In genomic region chr22:17777717-17778044, GRCh38 we compare ENCODE assay signal across 10 cellular contexts. TPM values are rescaled to one million over a fixed set of nuclear protein-coding genes. Genes with fewer than 3 reads are reported as not detected.
DNase-seq lines count a peak whose midpoint lies in the region; ATAC-seq and TF ChIP-seq lines count a peak whose summit lies in the region.
"Had no signal": no experiment of that assay in that cellular context is flagged by ENCODE, and none has a peak within 500 bp of the region (broad histone marks: within the 10 kb centered on the region; RNA-seq: fewer than 3 reads in every experiment).

No MANE protein-coding gene starts in this region.

- no peaks in the 10 kb centered on the region for H3K9me3 Mint-ChIP-seq in activated naive CD8-positive, alpha-beta T cell (ENCODE audit: low read depth)

- H3K4me1 Mint-ChIP-seq in activated naive CD8-positive, alpha-beta T cell (ENCODE audit: low read depth) = peaks cover 77% of the 10 kb centered on the region

- peak overlapping the region; percentile 7 to 98 (median 60) for H3K27ac ChIP-seq in heart right ventricle
- H3K27ac ChIP-seq in mesenchymal stem cell (ENCODE audit: low read length, poor library complexity, severe bottlenecking) = no peak overlapping the region
- peak overlapping the region; percentile 55 to 72 (median 66) for H3K27ac ChIP-seq in transverse colon
- H3K27ac ChIP-seq in GM23248 = no peak overlapping the region

- H3K4me3 Mint-ChIP-seq in activated naive CD8-positive, alpha-beta T cell = peak overlapping the region; percentile 90

- H3F3A ChIP-seq in GM23248 (ENCODE audit: insufficient read depth) = no peaks in the 10 kb centered on the region

- H3K4me3 ChIP-seq in heart right ventricle = peak overlapping the region in 8 of 10 donors; percentile 6 to 63 (median 39)
- no peak overlapping the region for H3K4me3 ChIP-seq in mesenchymal stem cell (ENCODE audit: insufficient read depth in 1 of 2, low read depth in 1 of 2, low read length in 2 of 2)
- peak overlapping the region in 3 of 4 donors; percentile 17 to 37 (median 18) for H3K4me3 ChIP-seq in transverse colon
- H3K4me3 ChIP-seq in GM23248 = no peak overlapping the region
- H3K4me3 ChIP-seq: mucosa of descending colon had no signal

- peaks cover 3 to 71% (median 26%) of the 10 kb centered on the region in 9 donors for H3K4me1 ChIP-seq in heart right ventricle
- peaks cover 38% of the 10 kb centered on the region for H3K4me1 ChIP-seq in mesenchymal stem cell (ENCODE audit: control insufficient read depth, insufficient read depth, low read depth, low read length)
- H3K4me1 ChIP-seq in transverse colon = peaks cover 21 to 39% (median 22%) of the 10 kb centered on the region in 4 donors
- H3K4me1 ChIP-seq in GM23248 (ENCODE audit: insufficient read depth) = peaks cover 18% of the 10 kb centered on the region

- H3K79me2 ChIP-seq in GM23248 (ENCODE audit: insufficient read depth) = peaks cover 11% of the 10 kb centered on the region

- no peak overlapping the region for H4K91ac ChIP-seq in mesenchymal stem cell (ENCODE audit: low read length)

- no peaks in the 10 kb centered on the region for H3K9me2 ChIP-seq in GM23248 (ENCODE audit: insufficient read depth)

- no peak overlapping the region for H2AK5ac ChIP-seq in mesenchymal stem cell (ENCODE audit: low read length, severe bottlenecking)

- H3K4ac ChIP-seq in mesenchymal stem cell (ENCODE audit: low read depth in 1 of 2, low read length in 2 of 2) = no peak overlapping the region

- H3K79me1 ChIP-seq in mesenchymal stem cell (replicated peaks; ENCODE audit: low read length, poor library complexity, severe bottlenecking) = peaks cover 4% of the 10 kb centered on the region

- no peaks in the 10 kb centered on the region for H3K27me3 Mint-ChIP-seq in activated naive CD8-positive, alpha-beta T cell

- no peak overlapping the region for H3K4me2 ChIP-seq in mesenchymal stem cell (ENCODE audit: low read length, poor library complexity, severe bottlenecking)
- H3K4me2 ChIP-seq in GM23248 (ENCODE audit: unreplicated experiment) = no peak overlapping the region

- no peak for TF ChIP-seq EP300 in transverse colon (IDR thresholded peaks at IDR 0.05; ENCODE audit: low read depth)

- H3K27me3 ChIP-seq in heart right ventricle (no peaks in the 10 kb centered on the region), mesenchymal stem cell (ENCODE audit: control insufficient read depth in 1 of 2, insufficient read depth in 1 of 2, low read length in 2 of 2) (peaks cover 0 to 14% of the 10 kb centered on the region in 2 experiments), transverse colon (no peaks in the 10 kb centered on the region), GM23248 (replicated peaks; ENCODE audit: insufficient read depth) (no peaks in the 10 kb centered on the region)

- no peak overlapping the region for H2BK5ac ChIP-seq in mesenchymal stem cell (ENCODE audit: low read depth, low read length, poor library complexity, severe bottlenecking)

- 58 to 72% methylated on average over 6 of the region's 6 CpGs for WGBS in heart right ventricle, 2 donors
- WGBS in mesenchymal stem cell = 77% methylated on average over 4 of the region's 6 CpGs
- 55 to 80% methylated on average over 1 to 6 of the region's 6 CpGs for WGBS in transverse colon (ENCODE audit: low coverage in 1 of 2), 2 donors
- WGBS in GM23248 (ENCODE audit: low coverage in 1 of 2, low lambda C conversion rate in 2 of 2, missing lambda C conversion rate in 2 of 2), 2 experiments = 77 to 80% methylated on average over 6 of the region's 6 CpGs

- H2AFZ ChIP-seq in mesenchymal stem cell (ENCODE audit: low read depth, low read length) = no peak overlapping the region
- H2AFZ ChIP-seq in GM23248 = no peak overlapping the region

- H2BK15ac ChIP-seq in mesenchymal stem cell (ENCODE audit: low read depth, poor library complexity, severe bottlenecking) = no peak overlapping the region

- H3K27ac Mint-ChIP-seq in activated naive CD8-positive, alpha-beta T cell = peak overlapping the region; percentile 94

- no peak overlapping the region for H3K18ac ChIP-seq in mesenchymal stem cell (ENCODE audit: low read depth in 1 of 2, low read length in 2 of 2)

- intact Hi-C loops in heart right ventricle (cut with DNase I) = loop anchor here in 1 of 10 donors (5.0 to 10.0 kb wide), 2 partner anchors 35 to 143 kb away; partner anchors contain the start of gene BCL2L13
- intact Hi-C loops in left cardiac atrium (cut with DNase I) = no loop called here
- intact Hi-C loops in transverse colon (cut with DNase I; ENCODE audit: low total_unique reads) = no loop called here

- no peak overlapping the region for H4K8ac ChIP-seq in mesenchymal stem cell (ENCODE audit: low read length)

- no peaks in the 10 kb centered on the region for H4K20me1 ChIP-seq in GM23248 (ENCODE audit: insufficient read depth)

- ATAC-seq in heart right ventricle (peak in 1 of 8 donors; percentile 7), left cardiac atrium (no peak), GM21825 (IDR thresholded peaks at IDR 0.05; ENCODE audit: unreplicated experiment) (no peak)

- H3K9ac ChIP-seq in mesenchymal stem cell (ENCODE audit: low read length) = peak overlapping the region; percentile 20
- H3K9ac ChIP-seq in GM23248 = no peak overlapping the region

- no peaks in the 10 kb centered on the region for H3K36me3 ChIP-seq in heart right ventricle
- no peaks in the 10 kb centered on the region for H3K36me3 ChIP-seq in mesenchymal stem cell (ENCODE audit: control insufficient read depth in 1 of 2, insufficient read depth in 2 of 2, low read depth in 1 of 2, low read length in 2 of 2)
- H3K36me3 ChIP-seq in transverse colon = no peaks in the 10 kb centered on the region
- no peaks in the 10 kb centered on the region for H3K36me3 ChIP-seq in GM23248 (ENCODE audit: low read depth)

- H3K9me3 ChIP-seq in heart right ventricle (no peaks in the 10 kb centered on the region), mesenchymal stem cell (ENCODE audit: control insufficient read depth, low read length) (no peaks in the 10 kb centered on the region), transverse colon (no peaks in the 10 kb centered on the region), GM23248 (ENCODE audit: low read depth) (no peaks in the 10 kb centered on the region)
- H3K9me3 ChIP-seq: mucosa of descending colon had no signal

- H3K23ac ChIP-seq in mesenchymal stem cell (ENCODE audit: low read length in 2 of 2) = no peak overlapping the region

- H3K36me3 Mint-ChIP-seq in activated naive CD8-positive, alpha-beta T cell = peaks cover 2% of the 10 kb centered on the region

- TF ChIP-seq CTCF in heart right ventricle (IDR thresholded peaks at IDR 0.05) (no peak), transverse colon (IDR thresholded peaks at IDR 0.05) (no peak)

- H2BK120ac ChIP-seq in mesenchymal stem cell (ENCODE audit: low read depth, low read length) = no peak overlapping the region

- no peak overlapping the region for H3K14ac ChIP-seq in mesenchymal stem cell (ENCODE audit: low read length in 2 of 2)

- no peak overlapping the region for H2BK12ac ChIP-seq in mesenchymal stem cell (ENCODE audit: low read length in 2 of 2)

- in situ Hi-C loops in transverse colon (cut with MboI; ENCODE audit: low pct_ligation_motif_present in 1 of 4, low pct_unique_long_range_greater_than_20kb in 1 of 4, low sequenced_read_pairs in 3 of 4) (no loop called here), GM23248 (cut with MboI) (no loop called here)

- TF ChIP-seq POLR2A in transverse colon (IDR thresholded peaks at IDR 0.05) = no peak

- DNase-seq in heart right ventricle (no peak), left cardiac atrium (no peak), mesenchymal stem cell (no peak), transverse colon (no peak), EL (no peak), GM23248 (no peak)
- DNase-seq: NCI-H2171 treated with DMSO at 0.1 percent for 48 hours had no signal

RNA-seq across cellular contexts. Expression of gene BID, which starts 3.4 kb away (rescaled TPM):
- total RNA-seq in heart right ventricle (10 to 100 TPM in 5 of 10 donors, 1 to 10 TPM in 5; 5.6 to 24.1 (median 10.5) TPM), left cardiac atrium (10 to 100 TPM; 14.1 to 15.4 TPM), transverse colon (10 to 100 TPM; 21.1 to 59.5 (median 25.5) TPM)
- polyA plus RNA-seq in heart right ventricle (10 to 100 TPM; 10.2 to 42.9 TPM), GM23248 (2016; fragmentation: Nextera tagmentation; extraction: Ambion mirVana) (64.6 and 67.6 TPM in 2 replicates)
- 25.7 TPM for polyA plus RNA-seq in mesenchymal stem cell (2013, experiment 1 of 2)
- polyA plus RNA-seq in mesenchymal stem cell (2013, experiment 2 of 2) = 25.8 TPM
- 33.8 and 70.7 TPM in 2 replicates for total RNA-seq in GM23248 (2014; rRNA removed; shearing (Covaris generic))

Comparison
In these comparisons a context has a peak if more than half of its experiments do, and no peak if none do; other contexts are left out.
1. H3K27ac ChIP-seq: peak in heart right ventricle (10 of 10) and transverse colon (4 of 4); none in mesenchymal stem cell (single experiment) and GM23248 (single experiment).
2. H3K4me3 ChIP-seq: peak in heart right ventricle (8 of 10) and transverse colon (3 of 4); none in mesenchymal stem cell (0 of 2) and GM23248 (single experiment).